1 cellular context compared by ENCODE assay signal in the genomic region with DNA sequence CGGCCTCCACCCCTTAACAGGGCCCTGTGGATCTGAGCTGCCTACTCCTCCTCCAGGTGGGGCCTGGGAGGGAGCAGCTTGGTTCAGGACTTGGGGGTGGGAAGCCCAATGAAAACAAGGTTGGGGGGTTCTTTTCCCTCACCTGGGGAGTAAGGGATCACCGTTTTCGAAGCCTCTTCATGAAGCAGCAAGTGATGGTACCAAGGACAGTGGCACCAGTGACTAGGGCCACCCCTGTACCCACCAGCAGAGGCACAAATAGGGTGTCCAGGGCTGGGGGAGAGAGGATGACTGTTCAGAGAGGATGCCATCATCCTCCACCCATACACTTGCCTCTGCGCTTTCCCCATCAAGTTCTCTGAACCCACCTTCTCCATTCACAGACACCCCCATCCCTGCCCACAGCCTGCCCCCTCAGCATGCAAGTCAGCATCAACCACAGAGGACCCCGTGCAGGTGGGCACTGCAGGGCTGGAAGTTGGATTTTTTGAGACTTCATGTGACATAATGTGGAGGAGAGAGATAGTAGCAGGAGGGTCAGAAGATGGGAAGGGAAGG.
TF ChIP-seq lines count a peak whose summit lies in the region.

No MANE protein-coding gene starts in this region.

TF ChIP-seq in Ishikawa, 13 proteins besides CTCF, POLR2A, EP300 and RAD21:
- TF ChIP-seq ZBTB7A (IDR thresholded peaks at IDR 0.05; ENCODE audit: low read depth) (no peak), TAF1 (IDR thresholded peaks at IDR 0.05; ENCODE audit: low read depth) (no peak), TEAD4 (IDR thresholded peaks at IDR 0.05) (no peak)
- TF ChIP-seq, protein P1, sequence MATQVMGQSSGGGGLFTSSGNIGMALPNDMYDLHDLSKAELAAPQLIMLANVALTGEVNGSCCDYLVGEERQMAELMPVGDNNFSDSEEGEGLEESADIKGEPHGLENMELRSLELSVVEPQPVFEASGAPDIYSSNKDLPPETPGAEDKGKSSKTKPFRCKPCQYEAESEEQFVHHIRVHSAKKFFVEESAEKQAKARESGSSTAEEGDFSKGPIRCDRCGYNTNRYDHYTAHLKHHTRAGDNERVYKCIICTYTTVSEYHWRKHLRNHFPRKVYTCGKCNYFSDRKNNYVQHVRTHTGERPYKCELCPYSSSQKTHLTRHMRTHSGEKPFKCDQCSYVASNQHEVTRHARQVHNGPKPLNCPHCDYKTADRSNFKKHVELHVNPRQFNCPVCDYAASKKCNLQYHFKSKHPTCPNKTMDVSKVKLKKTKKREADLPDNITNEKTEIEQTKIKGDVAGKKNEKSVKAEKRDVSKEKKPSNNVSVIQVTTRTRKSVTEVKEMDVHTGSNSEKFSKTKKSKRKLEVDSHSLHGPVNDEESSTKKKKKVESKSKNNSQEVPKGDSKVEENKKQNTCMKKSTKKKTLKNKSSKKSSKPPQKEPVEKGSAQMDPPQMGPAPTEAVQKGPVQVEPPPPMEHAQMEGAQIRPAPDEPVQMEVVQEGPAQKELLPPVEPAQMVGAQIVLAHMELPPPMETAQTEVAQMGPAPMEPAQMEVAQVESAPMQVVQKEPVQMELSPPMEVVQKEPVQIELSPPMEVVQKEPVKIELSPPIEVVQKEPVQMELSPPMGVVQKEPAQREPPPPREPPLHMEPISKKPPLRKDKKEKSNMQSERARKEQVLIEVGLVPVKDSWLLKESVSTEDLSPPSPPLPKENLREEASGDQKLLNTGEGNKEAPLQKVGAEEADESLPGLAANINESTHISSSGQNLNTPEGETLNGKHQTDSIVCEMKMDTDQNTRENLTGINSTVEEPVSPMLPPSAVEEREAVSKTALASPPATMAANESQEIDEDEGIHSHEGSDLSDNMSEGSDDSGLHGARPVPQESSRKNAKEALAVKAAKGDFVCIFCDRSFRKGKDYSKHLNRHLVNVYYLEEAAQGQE (IDR thresholded peaks at IDR 0.05; ENCODE audit: low read depth): peak; percentile 40; the same call in 1 of the 2 replicates
- TF ChIP-seq, protein P2, sequence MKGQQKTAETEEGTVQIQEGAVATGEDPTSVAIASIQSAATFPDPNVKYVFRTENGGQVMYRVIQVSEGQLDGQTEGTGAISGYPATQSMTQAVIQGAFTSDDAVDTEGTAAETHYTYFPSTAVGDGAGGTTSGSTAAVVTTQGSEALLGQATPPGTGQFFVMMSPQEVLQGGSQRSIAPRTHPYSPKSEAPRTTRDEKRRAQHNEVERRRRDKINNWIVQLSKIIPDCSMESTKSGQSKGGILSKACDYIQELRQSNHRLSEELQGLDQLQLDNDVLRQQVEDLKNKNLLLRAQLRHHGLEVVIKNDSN (IDR thresholded peaks at IDR 0.05): no peak
